9 cellular contexts compared by ENCODE assay signal in the genomic region with DNA sequence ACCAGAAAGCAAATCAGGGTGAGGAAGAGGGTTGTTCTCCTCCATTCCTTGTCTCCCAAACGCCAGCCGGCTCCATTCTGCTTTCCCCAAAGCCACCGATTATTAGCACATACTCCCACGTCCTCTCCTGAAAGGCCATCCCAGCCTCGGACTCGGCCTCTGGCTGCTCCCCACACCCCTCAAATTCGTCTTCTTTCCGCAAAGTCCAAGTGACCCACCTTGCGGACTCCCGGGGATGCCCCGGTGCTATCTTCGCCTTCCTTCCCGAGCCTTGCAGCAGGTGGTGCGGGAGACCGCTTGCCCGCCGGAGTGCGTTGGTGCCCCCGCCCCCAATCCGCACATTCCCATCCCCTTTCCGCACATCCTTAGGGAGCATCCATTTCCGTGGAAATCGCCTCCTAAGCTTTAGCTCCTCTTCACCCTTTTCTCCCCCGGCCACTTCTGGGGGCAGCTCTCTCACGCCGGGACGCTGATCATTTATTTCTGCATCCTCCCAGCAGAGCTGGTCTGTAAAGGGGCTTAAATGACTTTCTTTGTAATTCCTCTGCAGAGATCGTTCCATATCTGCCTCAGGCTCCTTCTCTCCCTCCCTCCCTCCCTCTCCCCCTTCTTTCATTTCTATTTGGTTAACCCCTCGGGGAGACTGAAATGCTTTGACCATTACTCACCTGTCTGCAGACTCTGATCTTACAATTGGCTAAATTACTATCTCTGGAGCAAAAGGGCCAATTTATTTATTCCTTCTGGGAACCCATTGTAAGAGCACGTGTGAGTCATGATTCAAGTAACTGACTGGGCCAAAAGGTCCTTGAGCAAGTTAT. TPM values are rescaled to one million over a fixed set of nuclear protein-coding genes. Genes with fewer than 3 reads are reported as not detected.
DNase-seq lines count a peak whose midpoint lies in the region; ATAC-seq and TF ChIP-seq lines count a peak whose summit lies in the region.
"Had no signal": no experiment of that assay in that cellular context is flagged by ENCODE, and none has a peak within 500 bp of the region (broad histone marks: within the 10 kb centered on the region; RNA-seq: fewer than 3 reads in every experiment).

No MANE protein-coding gene starts in this region.

- H2AFZ ChIP-seq in KMS-11 (ENCODE audit: low read depth): peak overlapping the region; percentile 89; the same call in 1 of the 2 replicates

- no peaks in the 10 kb centered on the region for H3K27me3 ChIP-seq in AG04450 (ENCODE audit: control insufficient read depth, insufficient read depth, low read length)
- no peaks in the 10 kb centered on the region for H3K27me3 ChIP-seq in KMS-11 (ENCODE audit: insufficient read depth, low read depth)
- H3K27me3 ChIP-seq in muscle layer of duodenum (ENCODE audit: low read depth, low read length): peaks cover 13% of the 10 kb centered on the region

- H3K36me3 Mint-ChIP-seq in endothelial cell (ENCODE audit: low read depth, unreplicated experiment): no peaks in the 10 kb centered on the region

- H3K9ac ChIP-seq in KMS-11: no peak overlapping the region

- no peaks in the 10 kb centered on the region for H3K79me2 ChIP-seq in KMS-11 (ENCODE audit: insufficient read depth, low read depth)

- POLR2A ChIA-PET in AG04450 (lab: Yijun Ruan, JAX): no interaction called here

- peaks cover 8% of the 10 kb centered on the region for H3K4me1 Mint-ChIP-seq in endothelial cell (ENCODE audit: unreplicated experiment)

- no peak for ATAC-seq in stimulated activated naive CD8-positive, alpha-beta T cell treated with anti-CD3 and anti-CD28 coated beads, Interleukin-15, Interleukin-2, amounts not matched to agents 100 U/mL and 50 U/mL, for 24 hours
- ATAC-seq in HG03139 (IDR thresholded peaks at IDR 0.05; ENCODE audit: unreplicated experiment): no peak

- no peaks in the 10 kb centered on the region for H3K4me1 ChIP-seq in KMS-11 (ENCODE audit: low read depth, poor library complexity, severe bottlenecking)
- peaks cover 0 to 34% of the 10 kb centered on the region in 2 donors for H3K4me1 ChIP-seq in muscle layer of duodenum (ENCODE audit: control insufficient read depth in 1 of 2, insufficient read depth in 2 of 2, low read length in 2 of 2)

- H4K20me1 ChIP-seq in KMS-11 (ENCODE audit: insufficient read depth): no peaks in the 10 kb centered on the region

- H3K36me3 ChIP-seq in KMS-11 (ENCODE audit: insufficient read depth) (no peaks in the 10 kb centered on the region), muscle layer of duodenum (ENCODE audit: control insufficient read depth in 1 of 2, insufficient read depth in 2 of 2, low read length in 2 of 2) (no peaks in the 10 kb centered on the region)

- H3K4me2 ChIP-seq in KMS-11: no peak overlapping the region

- H3K27ac Mint-ChIP-seq in endothelial cell (ENCODE audit: unreplicated experiment): no peak overlapping the region

- DNase-seq in AG04450 (ENCODE audit: low read depth, low spot score): peak; percentile 84
- peak; percentile 11 for DNase-seq in endothelial cell (ENCODE audit: low spot score)
- DNase-seq in stimulated activated naive CD8-positive, alpha-beta T cell treated with anti-CD3 and anti-CD28 coated beads, Interleukin-15, Interleukin-2, amounts not matched to agents 100 U/mL and 50 U/mL, for 24 hours: no peak
- DNase-seq in NK-92 (lab: John Stamatoyannopoulos, UW; ENCODE audit: unreplicated experiment): no peak
- DNase-seq in stimulated activated naive CD4-positive, alpha-beta T cell treated with Interleukin-2 at 50 U/mL for 16 hours (lab: John Stamatoyannopoulos, UW): no peak

- no peaks in the 10 kb centered on the region for H3K9me3 Mint-ChIP-seq in endothelial cell (ENCODE audit: unreplicated experiment)

- H3K27me3 Mint-ChIP-seq in endothelial cell (ENCODE audit: unreplicated experiment): peaks cover 16% of the 10 kb centered on the region

- H3K9me3 ChIP-seq in AG04450 (ENCODE audit: control insufficient read depth, insufficient read depth, low read length): no peaks in the 10 kb centered on the region
- no peaks in the 10 kb centered on the region for H3K9me3 ChIP-seq in muscle layer of duodenum (ENCODE audit: control insufficient read depth in 1 of 2, low read length in 2 of 2)

- H3K27ac ChIP-seq in AG04450 (ENCODE audit: low read depth, low read length): peak overlapping the region; percentile 47
- H3K27ac ChIP-seq in KMS-11: no peak overlapping the region
- H3K27ac ChIP-seq in muscle layer of duodenum (ENCODE audit: low read length): no peak overlapping the region

- CTCF ChIA-PET in AG04450 (lab: Charles Lee): interaction anchor here (2.4 kb wide), 1 partner anchor 124 kb away, joined by 6 read pairs; no protein-coding TSS in a partner anchor

- H3K4me3 ChIP-seq in AG04450 (ENCODE audit: low read depth, low read length): peak overlapping the region; percentile 76
- no peak overlapping the region for H3K4me3 ChIP-seq in KMS-11 (IDR thresholded peaks at IDR 0.05; ENCODE audit: insufficient read depth, low read depth, low read length)
- H3K4me3 ChIP-seq in muscle layer of duodenum (ENCODE audit: low read depth in 1 of 2, low read length in 2 of 2): peak overlapping the region; percentile 28 to 73
- H3K4me3 ChIP-seq: GM12878 had no signal

- peak overlapping the region; percentile 73 for H3K4me3 Mint-ChIP-seq in endothelial cell (ENCODE audit: unreplicated experiment)

- no peak for TF ChIP-seq CTCF in AG04450 (IDR thresholded peaks at IDR 0.05; ENCODE audit: low read depth, low read length)
- no peak for TF ChIP-seq CTCF in KMS-11 (conservative IDR thresholded peaks at IDR 0.05; ENCODE audit: low read depth, low read length)
- no peak for TF ChIP-seq CTCF in endothelial cell (IDR thresholded peaks at IDR 0.05; ENCODE audit: unreplicated experiment)

RNA-seq across cellular contexts. Expression of a gene that starts 1.2 kb away (rescaled TPM):
- 60.3 and 64.7 TPM in 2 replicates for polyA plus RNA-seq in AG04450 (2011; rRNA removed)
- 45.6 and 55.1 TPM in 2 replicates for polyA minus RNA-seq in AG04450 (2011; rRNA and poly(A)+ RNA removed)
- 0.64 TPM for total RNA-seq in endothelial cell (ENCODE audit: unreplicated experiment)
- total RNA-seq: GM12878 had no signal
- polyA plus RNA-seq: GM12878 had no signal

Comparison
In these comparisons a context has a peak if more than half of its experiments do, and no peak if none do; other contexts are left out.
1. DNase-seq: peak in AG04450 (single experiment) and endothelial cell (single experiment); none in stimulated activated naive CD8-positive, alpha-beta T cell treated with anti-CD3 and anti-CD28 coated beads, Interleukin-15, Interleukin-2, amounts not matched to agents 100 U/mL and 50 U/mL, for 24 hours (single experiment), NK-92 (single experiment) and stimulated activated naive CD4-positive, alpha-beta T cell treated with Interleukin-2 at 50 U/mL for 16 hours (single experiment).